Comparison of ENCODE assay signal across 16 cellular contexts in the genomic region with DNA sequence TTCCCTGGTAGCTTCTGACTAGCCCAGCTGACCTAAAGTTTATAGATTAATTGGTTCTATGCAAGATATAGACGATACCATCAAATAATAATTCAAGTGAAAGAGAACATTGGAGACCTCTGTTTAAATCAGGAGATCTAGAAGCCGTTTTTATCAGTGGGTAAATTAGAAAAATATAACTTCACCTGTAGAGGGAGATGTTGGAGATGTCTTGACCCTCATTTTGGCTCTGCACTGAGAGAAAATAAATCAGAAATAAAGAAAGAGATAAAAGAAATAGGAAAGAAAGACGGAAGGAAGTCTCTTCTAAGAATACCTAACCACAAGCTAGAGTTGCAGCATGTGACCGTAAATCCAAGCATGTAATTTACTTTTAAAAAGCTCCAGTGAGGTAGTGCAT.
DNase-seq lines count a peak whose midpoint lies in the region; ATAC-seq and TF ChIP-seq lines count a peak whose summit lies in the region.
"Had no signal": no experiment of that assay in that cellular context is flagged by ENCODE, and none has a peak within 500 bp of the region (broad histone marks: within the 10 kb centered on the region; RNA-seq: fewer than 3 reads in every experiment).

No MANE protein-coding gene starts in this region.

- no peak for ATAC-seq in stimulated activated naive CD8-positive, alpha-beta T cell treated with anti-CD3 and anti-CD28 coated beads, Interleukin-15, amount 100 ng/mL, for 72 hours
- no peak for ATAC-seq in HG03135 (IDR thresholded peaks at IDR 0.05; ENCODE audit: unreplicated experiment)
- ATAC-seq: activated T-cell treated with anti-CD3 and anti-CD28 coated beads, Interleukin-2, amount 50 U/mL, for 4 hours had no signal

- H2AFZ ChIP-seq in fibroblast of lung (ENCODE audit: low read length) = no peak overlapping the region

- no peak overlapping the region for H3K4me2 ChIP-seq in fibroblast of lung (ENCODE audit: extremely low read depth, insufficient read depth, low read length)

- no peak overlapping the region for H3K27ac Mint-ChIP-seq in progenitor cell of endocrine pancreas
- no peak overlapping the region for H3K27ac Mint-ChIP-seq in stimulated activated naive CD8-positive, alpha-beta T cell treated with anti-CD3 and anti-CD28 coated beads, Interleukin-15, amount 100 ng/mL, for 72 hours
- H3K27ac Mint-ChIP-seq: HFFc6 had no signal

- H3K36me3 ChIP-seq in fibroblast of lung (ENCODE audit: control insufficient read depth, insufficient read depth, low read length) = no peaks in the 10 kb centered on the region

- H3K27me3 Mint-ChIP-seq in progenitor cell of endocrine pancreas = no peaks in the 10 kb centered on the region
- H3K27me3 Mint-ChIP-seq in stimulated activated naive CD8-positive, alpha-beta T cell treated with anti-CD3 and anti-CD28 coated beads, Interleukin-15, amount 100 ng/mL, for 72 hours = no peaks in the 10 kb centered on the region

- no peak overlapping the region for H3K9ac ChIP-seq in fibroblast of lung (ENCODE audit: insufficient read depth, low read length)

- no peaks in the 10 kb centered on the region for H3K4me1 ChIP-seq in fibroblast of lung (ENCODE audit: control insufficient read depth, extremely low read depth, insufficient read depth, low read length)

- H3K4me1 Mint-ChIP-seq in progenitor cell of endocrine pancreas (ENCODE audit: low read depth) = no peaks in the 10 kb centered on the region
- H3K4me1 Mint-ChIP-seq in stimulated activated naive CD8-positive, alpha-beta T cell treated with anti-CD3 and anti-CD28 coated beads, Interleukin-15, amount 100 ng/mL, for 72 hours = no peaks in the 10 kb centered on the region

- no peak overlapping the region for H3K4me3 ChIP-seq in fibroblast of lung (replicated peaks in 1 of 4; ENCODE audit: control extremely low read depth in 1 of 4, insufficient read depth in 1 of 4, low read depth in 3 of 4, low read length in 4 of 4)
- H3K4me3 ChIP-seq: testis had no signal

- H3K9me3 Mint-ChIP-seq in progenitor cell of endocrine pancreas (ENCODE audit: low read depth) = no peaks in the 10 kb centered on the region
- peaks cover 0 to 7% of the 10 kb centered on the region in 2 donors for H3K9me3 Mint-ChIP-seq in stimulated activated naive CD8-positive, alpha-beta T cell treated with anti-CD3 and anti-CD28 coated beads, Interleukin-15, amount 100 ng/mL, for 72 hours

- no peaks in the 10 kb centered on the region for H4K20me1 ChIP-seq in fibroblast of lung (ENCODE audit: control insufficient read depth, extremely low read depth, insufficient read depth, low read length)

- TF ChIP-seq CTCF in fibroblast of lung (conservative IDR thresholded peaks at IDR 0.05 in 1 of 2, IDR thresholded peaks at IDR 0.05 in 1 of 2; ENCODE audit: low read depth in 1 of 2, low read length in 2 of 2) = peak; percentile 6 to 14
- peak; percentile 23 for TF ChIP-seq CTCF in progenitor cell of endocrine pancreas (IDR thresholded peaks at IDR 0.05; ENCODE audit: unreplicated experiment)

- H3K9me3 ChIP-seq in fibroblast of lung (ENCODE audit: control insufficient read depth, insufficient read depth, low read depth, low read length) = no peaks in the 10 kb centered on the region
- H3K9me3 ChIP-seq: testis had no signal

- no peak overlapping the region for H3K27ac ChIP-seq in fibroblast of lung (ENCODE audit: insufficient read depth, low read length)
- H3K27ac ChIP-seq: testis had no signal

- DNase-seq in HCEC 1CT (peak; percentile 24), OCI-M1 (lab: John Stamatoyannopoulos, UW) (peak; percentile 55), fibroblast of lung (ENCODE audit: low read depth in 2 of 2) (peak in 1 of 2 donors; percentile 6), progenitor cell of endocrine pancreas (ENCODE audit: low spot score, unreplicated experiment) (no peak), hippocampal formation (lab: John Stamatoyannopoulos, UW) (no peak), NCI-H2171 (lab: John Stamatoyannopoulos, UW) (no peak)
- no peak for DNase-seq in stimulated activated naive CD8-positive, alpha-beta T cell treated with anti-CD3 and anti-CD28 coated beads, Interleukin-15, amount 100 ng/mL, for 72 hours
- DNase-seq: activated CD4-positive, CD25-positive, alpha-beta regulatory T cell treated with anti-CD3 and anti-CD28 coated beads, Interleukin-2, amount 50 U/mL, for 72 hours; activated T-cell treated with anti-CD3 and anti-CD28 coated beads, Interleukin-2, amount 50 U/mL, for 4 hours; effector CD4-positive, alpha-beta T cell; head of caudate nucleus; HFFc6; NCI-H187 treated with DMSO at 0.1 percent for 48 hours; stimulated activated CD4-positive, alpha-beta T cell treated with anti-CD3 and anti-CD28 coated beads, Interleukin-12 subunit alpha, Interleukin-12 subunit beta, amount 100 ng/mL, for 4 hours; testis had no signal

- no peaks in the 10 kb centered on the region for H3K36me3 Mint-ChIP-seq in progenitor cell of endocrine pancreas (ENCODE audit: insufficient read depth)

- no peak overlapping the region for H3K4me3 Mint-ChIP-seq in progenitor cell of endocrine pancreas (ENCODE audit: low read depth)
- no peak overlapping the region for H3K4me3 Mint-ChIP-seq in stimulated activated naive CD8-positive, alpha-beta T cell treated with anti-CD3 and anti-CD28 coated beads, Interleukin-15, amount 100 ng/mL, for 72 hours
- H3K4me3 Mint-ChIP-seq: activated T-cell treated with anti-CD3 and anti-CD28 coated beads, Interleukin-2, amount 50 U/mL, for 4 hours; HFFc6 had no signal

- H3K27me3 ChIP-seq in fibroblast of lung (ENCODE audit: control insufficient read depth, insufficient read depth, low read length) = no peaks in the 10 kb centered on the region
- H3K27me3 ChIP-seq: testis had no signal

- no peaks in the 10 kb centered on the region for H3K79me2 ChIP-seq in fibroblast of lung (ENCODE audit: control insufficient read depth, insufficient read depth, low read length)

Comparison
In these comparisons a context has a peak if more than half of its experiments do, and no peak if none do; other contexts are left out.
1. DNase-seq: peak in HCEC 1CT (single experiment) and OCI-M1 (single experiment); none in progenitor cell of endocrine pancreas (single experiment), hippocampal formation (0 of 2), stimulated activated naive CD8-positive, alpha-beta T cell treated with anti-CD3 and anti-CD28 coated beads, Interleukin-15, amount 100 ng/mL, for 72 hours (0 of 2) and NCI-H2171 (single experiment).